In genomic region chrX:143500751-143501150, GRCh38 we compare ENCODE assay signal across 25 cellular contexts. TPM values are rescaled to one million over a fixed set of nuclear protein-coding genes. Genes with fewer than 3 reads are reported as not detected.
"Had no signal": no experiment of that assay in that cellular context is flagged by ENCODE, and none has a peak within 500 bp of the region (broad histone marks: within the 10 kb centered on the region; RNA-seq: fewer than 3 reads in every experiment).

No MANE protein-coding gene starts in this region.

- H3K27ac ChIP-seq: esophagus squamous epithelium, gastroesophageal sphincter, heart left ventricle, left lung, ovary, prostate gland, right atrium auricular region, upper lobe of left lung had no signal

- H3K4me3 ChIP-seq: esophagus squamous epithelium, gastroesophageal sphincter, heart left ventricle, left lung, ovary, prostate gland, right atrium auricular region, upper lobe of left lung had no signal

- H3K27me3 ChIP-seq: esophagus squamous epithelium, gastroesophageal sphincter, heart left ventricle, left lung, ovary, right atrium auricular region, upper lobe of left lung had no signal

- H3K4me1 ChIP-seq: esophagus squamous epithelium, gastroesophageal sphincter, heart left ventricle, left lung, prostate gland, right atrium auricular region, upper lobe of left lung had no signal

- H3K9me3 ChIP-seq: esophagus squamous epithelium, gastroesophageal sphincter, ovary, prostate gland had no signal

- ATAC-seq: activated T-cell treated with anti-CD3 and anti-CD28 coated beads, Interleukin-2, amount 50 U/mL, for 4 hours; gastroesophageal sphincter; heart left ventricle; left lung; natural killer cell treated with Interleukin-12 subunit alpha and Interleukin-12 subunit beta and Interleukin-15 and Interleukin-18, amount 100 ng/mL, for 72 hours; stimulated activated naive CD8-positive, alpha-beta T cell treated with anti-CD3 and anti-CD28 coated beads, Interleukin-15, Interleukin-2, amounts not matched to agents 100 U/mL and 50 U/mL, for 24 hours; WTC11 had no signal

- H3K36me3 ChIP-seq: esophagus squamous epithelium, gastroesophageal sphincter, heart left ventricle, left lung, ovary, prostate gland, right atrium auricular region, upper lobe of left lung had no signal

- DNase-seq: activated naive CD4-positive, alpha-beta T cell; activated T-cell treated with anti-CD3 and anti-CD28 coated beads, Interleukin-2, amount 50 U/mL, for 4 hours; amniotic stem cell; cortex of kidney; endodermal cell; esophagus squamous epithelium; heart left ventricle; left lung; ovary; stimulated activated CD4-positive, alpha-beta T cell treated with anti-CD3 and anti-CD28 coated beads, Interleukin-12 subunit alpha, Interleukin-12 subunit beta, amount 100 ng/mL, for 4 hours; stimulated activated CD4-positive, alpha-beta T cell treated with anti-CD3 and anti-CD28 coated beads, Interleukin-4, amount 100 ng/mL, for 4 hours; stimulated activated naive CD8-positive, alpha-beta T cell treated with anti-CD3 and anti-CD28 coated beads, Interleukin-15, Interleukin-2, amounts not matched to agents 100 U/mL and 50 U/mL, for 24 hours; T-helper 1 cell; upper lobe of left lung had no signal

RNA-seq across cellular contexts. Expression of gene SPANXN3, which starts 16.5 kb away (rescaled TPM):
- total RNA-seq: activated T-cell treated with anti-CD3 and anti-CD28 coated beads, Interleukin-2, amount 50 U/mL, for 4 hours; activated T-helper 2 cell treated with anti-CD3 and anti-CD28 coated beads, Interferon-gamma antibody, Interleukin-2, Interleukin-4, amounts not matched to agents 10 μg/mL and 5 μg/mL and 100 μg/mL, durations not matched to agents 14 hours and 24 hours and 36 hours; cerebellum; endodermal cell; esophagus squamous epithelium; gastroesophageal sphincter; heart left ventricle; left lung; lung microvascular endothelial cell; mesothelial cell of epicardium; natural killer cell treated with Interleukin-12 subunit alpha and Interleukin-12 subunit beta and Interleukin-15 and Interleukin-18, amount 100 ng/mL, for 72 hours; ovary; right atrium auricular region; skeletal muscle tissue; subcutaneous adipose tissue; upper lobe of left lung; WTC11 had no signal
